Comparison of ENCODE assay signal across 8 cellular contexts in the genomic region with DNA sequence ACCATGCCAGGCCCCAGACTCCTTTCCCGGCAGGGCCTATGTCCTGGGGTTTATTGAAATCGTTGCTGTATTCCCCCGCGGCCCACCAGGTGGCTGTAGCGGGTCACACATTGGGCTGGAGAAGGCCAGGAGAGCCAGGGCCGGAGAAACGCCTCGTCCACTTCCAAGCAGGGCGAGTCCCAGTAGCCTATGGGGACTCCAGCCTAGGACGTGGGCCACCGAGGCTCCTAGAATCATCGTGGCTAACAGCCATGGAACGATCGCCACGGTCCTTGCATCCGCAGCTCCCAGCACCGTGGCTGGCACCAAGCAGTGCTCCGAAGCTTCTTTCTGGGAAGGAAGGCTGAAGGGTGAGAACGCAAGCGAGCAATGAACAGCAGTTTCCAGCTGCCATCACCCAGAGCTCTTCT.
DNase-seq lines count a peak whose midpoint lies in the region; ATAC-seq, FAIRE-seq and TF ChIP-seq lines count a peak whose summit lies in the region.

No MANE protein-coding gene starts in this region.

- H3K36me3 ChIP-seq in parathyroid adenoma (ENCODE audit: control insufficient read depth, insufficient read depth, low read length) = no peaks in the 10 kb centered on the region

- no peaks in the 10 kb centered on the region for H3K27me3 ChIP-seq in parathyroid adenoma (ENCODE audit: control insufficient read depth, insufficient read depth, low read length)

- TF ChIP-seq CTCF in parathyroid adenoma (IDR thresholded peaks at IDR 0.05) = peak; percentile 49

- no peak overlapping the region for H3K9ac ChIP-seq in parathyroid adenoma

- H3K4me1 ChIP-seq in parathyroid adenoma = no peaks in the 10 kb centered on the region

- peak overlapping the region; percentile 39 for H3K4me2 ChIP-seq in parathyroid adenoma (ENCODE audit: low read length)

- no peak overlapping the region for H3K4me3 ChIP-seq in parathyroid adenoma (ENCODE audit: low read depth, low read length)

- H2AFZ ChIP-seq in parathyroid adenoma = no peak overlapping the region

- no peak for FAIRE-seq in frontal cortex (lab: Jason Lieb, UNC)

- no peak overlapping the region for H3K27ac ChIP-seq in parathyroid adenoma

- no peaks in the 10 kb centered on the region for H3K9me3 ChIP-seq in parathyroid adenoma (ENCODE audit: control insufficient read depth, low read length)

- no peak for ATAC-seq in HG03280 (IDR thresholded peaks at IDR 0.05; ENCODE audit: unreplicated experiment)

- in situ Hi-C loops in SK-MEL-5 (cut with HindIII; ENCODE audit: low pct_unique_long_range_greater_than_20kb, low sequenced_read_pairs) = no loop called here

- no peaks in the 10 kb centered on the region for H3K79me2 ChIP-seq in parathyroid adenoma

- DNase-seq in NCI-H748 (lab: John Stamatoyannopoulos, UW; ENCODE audit: unreplicated experiment) (peak; percentile 60), NCI-H748 treated with DMSO at 0.1 percent for 48 hours (lab: John Stamatoyannopoulos, UW) (no peak), SK-MEL-5 (ENCODE audit: low read depth, low spot score) (peak; percentile 86), frontal cortex (ENCODE audit: low spot score in 2 of 2) (peak; percentile 34 to 67), MV-4-11 (lab: John Stamatoyannopoulos, UW) (no peak), activated gamma-delta T cell (lab: John Stamatoyannopoulos, UW) (no peak)

Comparison
In these comparisons a context has a peak if more than half of its experiments do, and no peak if none do; other contexts are left out.
1. DNase-seq: peak in NCI-H748 (single experiment), SK-MEL-5 (single experiment) and frontal cortex (2 of 2); none in NCI-H748 treated with DMSO at 0.1 percent for 48 hours (single experiment), MV-4-11 (single experiment) and activated gamma-delta T cell (single experiment).